31 cellular contexts compared by ENCODE assay signal in the genomic region with DNA sequence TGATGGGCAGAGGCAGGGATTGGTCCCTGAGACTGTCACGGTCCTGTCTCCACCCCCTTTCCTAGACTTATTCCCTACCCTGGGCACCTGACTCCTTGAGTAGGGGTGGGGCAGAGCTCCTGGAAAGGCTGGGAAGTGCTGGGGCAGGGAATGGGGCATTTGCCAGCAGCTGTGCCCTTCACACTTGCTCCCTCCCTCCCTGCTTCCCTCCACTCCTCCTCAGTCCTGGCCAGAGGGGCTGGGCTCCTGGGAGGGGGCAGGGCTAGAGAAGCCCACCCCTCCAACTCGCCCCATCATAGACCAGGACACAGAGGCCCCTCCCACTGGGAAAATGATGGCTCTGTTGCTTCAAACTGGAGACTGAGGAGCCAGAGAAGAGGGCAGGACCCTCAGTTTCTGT. TPM values are rescaled to one million over a fixed set of nuclear protein-coding genes. Genes with fewer than 3 reads are reported as not detected.
"Had no signal": no experiment of that assay in that cellular context is flagged by ENCODE, and none has a peak within 500 bp of the region (broad histone marks: within the 10 kb centered on the region; RNA-seq: fewer than 3 reads in every experiment).

No MANE protein-coding gene starts in this region.

- H3K36me3 Mint-ChIP-seq: activated naive CD4-positive, alpha-beta T cell treated with anti-CD3 and anti-CD28 coated beads, Interleukin-2, amount 50 U/mL, for 24 hours; activated naive CD8-positive, alpha-beta T cell treated with anti-CD3 and anti-CD28 coated beads for 36 hours had no signal

- H3K27ac Mint-ChIP-seq: activated CD4-positive, alpha-beta memory T cell treated with anti-CD3 and anti-CD28 coated beads, Interleukin-2, amount 10 ng/mL, durations not matched to agents 7 days and 5 days; activated CD4-positive, alpha-beta T cell treated with anti-CD3 and anti-CD28 coated beads, Interleukin-2, amount 10 ng/mL, durations not matched to agents 7 days and 5 days; activated naive CD4-positive, alpha-beta T cell treated with anti-CD3 and anti-CD28 coated beads for 36 hours; activated naive CD4-positive, alpha-beta T cell treated with anti-CD3 and anti-CD28 coated beads, Interleukin-2, amount 50 U/mL, for 24 hours; activated naive CD8-positive, alpha-beta T cell treated with anti-CD3 and anti-CD28 coated beads for 36 hours; activated naive CD8-positive, alpha-beta T cell treated with anti-CD3 and anti-CD28 coated beads, Interleukin-2, amount 50 U/mL, for 24 hours; activated T-helper 1 cell treated with anti-CD3 and anti-CD28 coated beads, Interleukin-12 subunit alpha, Interleukin-12 subunit beta, Interleukin-2, Interleukin-4 antibody, amounts not matched to agents 30 ng/mL and 10 ng/mL and 1 ng/mL, durations not matched to agents 14 hours and 24 hours and 36 hours; activated T-helper 2 cell treated with anti-CD3 and anti-CD28 coated beads, Interferon-gamma antibody, Interleukin-2, Interleukin-4, amounts not matched to agents 10 μg/mL and 5 μg/mL and 100 μg/mL, durations not matched to agents 14 hours and 24 hours and 36 hours; T-helper 17 cell had no signal

- DNase-seq: activated CD4-positive, alpha-beta memory T cell treated with anti-CD3 and anti-CD28 coated beads, Interleukin-2, amount 10 ng/mL, durations not matched to agents 7 days and 5 days; activated CD4-positive, alpha-beta T cell treated with anti-CD3 and anti-CD28 coated beads for 1 hour; activated CD4-positive, alpha-beta T cell treated with anti-CD3 and anti-CD28 coated beads for 4 hours; activated CD4-positive, alpha-beta T cell treated with anti-CD3 and anti-CD28 coated beads, Interleukin-2, amount 10 ng/mL, durations not matched to agents 7 days and 5 days; activated CD4-positive, alpha-beta T cell treated with anti-CD3 and anti-CD28 coated beads, Interleukin-2, amount 50 U/mL, for 4 hours; activated effector memory CD4-positive, alpha-beta T cell treated with anti-CD3 and anti-CD28 coated beads, Interleukin-2, amount 50 U/mL, for 16 hours; activated naive CD4-positive, alpha-beta T cell treated with anti-CD3 and anti-CD28 coated beads for 36 hours; activated naive CD8-positive, alpha-beta T cell treated with anti-CD3 and anti-CD28 coated beads for 36 hours; activated naive CD8-positive, alpha-beta T cell treated with anti-CD3 and anti-CD28 coated beads, Interleukin-2, amount 50 U/mL, for 24 hours; activated T-cell treated with anti-CD3 and anti-CD28 coated beads, Interleukin-2, amount 50 U/mL, for 4 hours; adrenal gland; amygdala; body of pancreas; caudate nucleus; colonic mucosa; effector CD8-positive, alpha-beta T cell; esophagus squamous epithelium; foreskin melanocyte; heart right ventricle; T-helper 1 cell; T-helper 17 cell had no signal

- H3K4me1 Mint-ChIP-seq: activated CD4-positive, alpha-beta memory T cell treated with anti-CD3 and anti-CD28 coated beads, Interleukin-2, amount 10 ng/mL, durations not matched to agents 7 days and 5 days; activated CD4-positive, alpha-beta T cell treated with anti-CD3 and anti-CD28 coated beads, Interleukin-2, amount 10 ng/mL, durations not matched to agents 7 days and 5 days; activated naive CD4-positive, alpha-beta T cell treated with anti-CD3 and anti-CD28 coated beads, Interleukin-2, amount 50 U/mL, for 24 hours; activated naive CD8-positive, alpha-beta T cell treated with anti-CD3 and anti-CD28 coated beads for 36 hours; activated naive CD8-positive, alpha-beta T cell treated with anti-CD3 and anti-CD28 coated beads, Interleukin-2, amount 50 U/mL, for 24 hours had no signal

- H3K4me3 Mint-ChIP-seq: activated CD4-positive, alpha-beta memory T cell treated with anti-CD3 and anti-CD28 coated beads, Interleukin-2, amount 10 ng/mL, durations not matched to agents 7 days and 5 days; activated CD4-positive, alpha-beta T cell treated with anti-CD3 and anti-CD28 coated beads, Interleukin-2, amount 10 ng/mL, durations not matched to agents 7 days and 5 days; activated naive CD4-positive, alpha-beta T cell treated with anti-CD3 and anti-CD28 coated beads for 36 hours; activated naive CD4-positive, alpha-beta T cell treated with anti-CD3 and anti-CD28 coated beads, Interleukin-2, amount 50 U/mL, for 24 hours; activated naive CD8-positive, alpha-beta T cell treated with anti-CD3 and anti-CD28 coated beads for 36 hours; activated naive CD8-positive, alpha-beta T cell treated with anti-CD3 and anti-CD28 coated beads, Interleukin-2, amount 50 U/mL, for 24 hours; activated T-cell treated with anti-CD3 and anti-CD28 coated beads, Interleukin-2, amount 50 U/mL, for 4 hours; activated T-helper 1 cell treated with anti-CD3 and anti-CD28 coated beads, Interleukin-12 subunit alpha, Interleukin-12 subunit beta, Interleukin-2, Interleukin-4 antibody, amounts not matched to agents 30 ng/mL and 10 ng/mL and 1 ng/mL, durations not matched to agents 14 hours and 24 hours and 36 hours; T-helper 17 cell had no signal

- H3K9me3 ChIP-seq: adrenal gland, body of pancreas, colonic mucosa, esophagus squamous epithelium, gastroesophageal sphincter, heart right ventricle had no signal

- H3K27me3 ChIP-seq: adrenal gland, body of pancreas, colonic mucosa had no signal

- H3K9me3 Mint-ChIP-seq: activated CD4-positive, alpha-beta memory T cell treated with anti-CD3 and anti-CD28 coated beads, Interleukin-2, amount 10 ng/mL, durations not matched to agents 7 days and 5 days; activated CD4-positive, alpha-beta T cell treated with anti-CD3 and anti-CD28 coated beads, Interleukin-2, amount 10 ng/mL, durations not matched to agents 7 days and 5 days; activated naive CD4-positive, alpha-beta T cell treated with anti-CD3 and anti-CD28 coated beads for 36 hours; activated naive CD4-positive, alpha-beta T cell treated with anti-CD3 and anti-CD28 coated beads, Interleukin-2, amount 50 U/mL, for 24 hours; activated naive CD8-positive, alpha-beta T cell treated with anti-CD3 and anti-CD28 coated beads for 36 hours; activated naive CD8-positive, alpha-beta T cell treated with anti-CD3 and anti-CD28 coated beads, Interleukin-2, amount 50 U/mL, for 24 hours; activated T-cell treated with anti-CD3 and anti-CD28 coated beads, Interleukin-2, amount 50 U/mL, for 4 hours; activated T-helper 1 cell treated with anti-CD3 and anti-CD28 coated beads, Interleukin-12 subunit alpha, Interleukin-12 subunit beta, Interleukin-2, Interleukin-4 antibody, amounts not matched to agents 30 ng/mL and 10 ng/mL and 1 ng/mL, durations not matched to agents 14 hours and 24 hours and 36 hours; activated T-helper 2 cell treated with anti-CD3 and anti-CD28 coated beads, Interferon-gamma antibody, Interleukin-2, Interleukin-4, amounts not matched to agents 10 μg/mL and 5 μg/mL and 100 μg/mL, durations not matched to agents 14 hours and 24 hours and 36 hours had no signal

- H3K4me3 ChIP-seq: adrenal gland, body of pancreas, colonic mucosa, esophagus squamous epithelium, gastroesophageal sphincter, heart right ventricle had no signal

- H3K4me1 ChIP-seq: adrenal gland, body of pancreas, colonic mucosa, gastroesophageal sphincter had no signal

- H3K27me3 Mint-ChIP-seq: activated naive CD4-positive, alpha-beta T cell treated with anti-CD3 and anti-CD28 coated beads, Interleukin-2, amount 50 U/mL, for 24 hours had no signal

- H3K36me3 ChIP-seq: adrenal gland, colonic mucosa, esophagus squamous epithelium had no signal

- H3K27ac ChIP-seq: adrenal gland, body of pancreas, colonic mucosa, esophagus squamous epithelium, gastroesophageal sphincter, heart right ventricle had no signal

- ATAC-seq: activated naive CD8-positive, alpha-beta T cell treated with anti-CD3 and anti-CD28 coated beads, Interleukin-2, amount 50 U/mL, for 24 hours; activated T-cell treated with anti-CD3 and anti-CD28 coated beads, Interleukin-2, amount 50 U/mL, for 4 hours; body of pancreas; gastroesophageal sphincter; heart right ventricle; T-helper 17 cell had no signal

RNA-seq across cellular contexts. Expression of a gene that starts 11.6 kb away (rescaled TPM):
- total RNA-seq: activated CD4-positive, alpha-beta memory T cell treated with anti-CD3 and anti-CD28 coated beads, Interleukin-2, amount 10 ng/mL, durations not matched to agents 7 days and 5 days; activated CD4-positive, alpha-beta T cell treated with anti-CD3 and anti-CD28 coated beads, Interleukin-2, amount 10 ng/mL, durations not matched to agents 7 days and 5 days; activated naive CD4-positive, alpha-beta T cell treated with anti-CD3 and anti-CD28 coated beads for 36 hours; activated naive CD8-positive, alpha-beta T cell treated with anti-CD3 and anti-CD28 coated beads for 36 hours; activated T-cell treated with anti-CD3 and anti-CD28 coated beads, Interleukin-2, amount 50 U/mL, for 4 hours; activated T-helper 1 cell treated with anti-CD3 and anti-CD28 coated beads, Interleukin-12 subunit alpha, Interleukin-12 subunit beta, Interleukin-2, Interleukin-4 antibody, amounts not matched to agents 30 ng/mL and 10 ng/mL and 1 ng/mL, durations not matched to agents 14 hours and 24 hours and 36 hours; dermis microvascular lymphatic vessel endothelial cell; endothelial cell of umbilical vein; fibroblast of villous mesenchyme; glomerular endothelial cell; T-helper 17 cell had no signal
- polyA plus RNA-seq: aorta, endothelial cell of umbilical vein had no signal

RNA-seq across cellular contexts. Expression of a gene that starts 12.3 kb away (rescaled TPM):
- total RNA-seq: activated T-cell treated with anti-CD3 and anti-CD28 coated beads, Interleukin-2, amount 50 U/mL, for 4 hours; fibroblast of villous mesenchyme; T-helper 17 cell had no signal

RNA-seq across cellular contexts. Expression of a gene that starts 59.9 kb away (rescaled TPM):
- total RNA-seq: fibroblast of lung, fibroblast of villous mesenchyme, glomerular endothelial cell had no signal
- polyA plus RNA-seq: fibroblast of lung had no signal
